Comparison of ENCODE assay signal across 1 cellular context in the genomic region with DNA sequence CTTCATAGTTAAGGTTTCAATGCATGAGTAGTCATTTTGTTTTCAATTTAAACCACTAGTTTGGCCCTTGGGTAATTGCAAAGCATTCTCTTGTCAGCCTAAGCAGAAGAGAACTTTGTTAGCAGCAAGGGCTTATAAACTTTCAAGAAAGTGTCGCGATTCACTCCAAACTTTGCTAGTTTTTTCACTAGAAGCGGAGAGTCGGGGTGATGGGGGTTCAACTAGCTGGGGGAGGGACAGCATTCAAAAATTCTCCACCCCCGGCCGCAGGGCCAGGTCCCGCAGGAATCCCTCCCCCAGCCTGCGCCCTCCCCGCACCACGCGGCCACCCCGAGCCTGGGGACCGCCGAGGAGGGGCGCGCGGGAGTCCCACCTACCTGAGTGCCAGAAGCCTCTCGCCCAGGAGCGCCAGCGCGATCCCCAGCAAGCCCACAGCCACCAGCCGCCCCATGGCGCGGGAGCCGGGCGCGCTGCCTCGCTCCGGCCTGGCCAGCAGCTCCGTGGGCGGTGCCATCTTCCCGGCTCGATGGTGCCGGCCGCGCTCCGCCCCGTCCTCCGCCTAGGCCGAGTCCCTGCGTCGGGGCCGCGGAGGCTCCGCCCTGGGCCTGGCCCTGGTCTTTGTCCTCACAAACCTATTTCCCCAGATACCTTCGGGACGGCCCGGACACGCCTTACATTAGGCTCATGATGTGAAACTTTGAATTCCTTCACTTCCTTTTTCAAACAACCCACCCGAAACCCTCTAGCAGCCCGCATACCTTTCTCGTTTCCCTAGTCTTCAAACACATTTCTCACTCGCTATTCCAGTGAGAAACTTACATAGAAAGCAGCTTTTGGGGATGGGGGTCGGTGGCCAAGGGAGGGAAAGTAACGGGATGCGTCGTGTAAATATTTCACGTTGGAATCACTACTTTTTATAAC.
TF ChIP-seq lines count a peak whose summit lies in the region.

Gene PON2, minus strand, starts transcription at position 528 of the 921 bp plus-strand sequence. Its CDS starts 77 bp downstream, at position 451.

TF ChIP-seq in GM12878, 131 proteins besides CTCF, POLR2A, EP300 and RAD21 (continued from another document and continues in another):
- TF ChIP-seq MAX (IDR thresholded peaks at IDR 0.05; ENCODE audit: low read depth, low read length), result peak; percentile 42; the same call in 1 of the 2 replicates
- no peak for TF ChIP-seq SMC3 (IDR thresholded peaks at IDR 0.05; ENCODE audit: borderline replicate concordance, low read length)
- no peak for TF ChIP-seq NFXL1 (IDR thresholded peaks at IDR 0.05; ENCODE audit: borderline replicate concordance)
- peak in 1 of 2 experiments; percentile 75; a peak in 2 of 4 replicates for TF ChIP-seq BHLHE40 (IDR thresholded peaks at IDR 0.05; ENCODE audit: borderline replicate concordance in 1 of 2, low read depth in 2 of 2, low read length in 1 of 2)
- TF ChIP-seq, protein P1, sequence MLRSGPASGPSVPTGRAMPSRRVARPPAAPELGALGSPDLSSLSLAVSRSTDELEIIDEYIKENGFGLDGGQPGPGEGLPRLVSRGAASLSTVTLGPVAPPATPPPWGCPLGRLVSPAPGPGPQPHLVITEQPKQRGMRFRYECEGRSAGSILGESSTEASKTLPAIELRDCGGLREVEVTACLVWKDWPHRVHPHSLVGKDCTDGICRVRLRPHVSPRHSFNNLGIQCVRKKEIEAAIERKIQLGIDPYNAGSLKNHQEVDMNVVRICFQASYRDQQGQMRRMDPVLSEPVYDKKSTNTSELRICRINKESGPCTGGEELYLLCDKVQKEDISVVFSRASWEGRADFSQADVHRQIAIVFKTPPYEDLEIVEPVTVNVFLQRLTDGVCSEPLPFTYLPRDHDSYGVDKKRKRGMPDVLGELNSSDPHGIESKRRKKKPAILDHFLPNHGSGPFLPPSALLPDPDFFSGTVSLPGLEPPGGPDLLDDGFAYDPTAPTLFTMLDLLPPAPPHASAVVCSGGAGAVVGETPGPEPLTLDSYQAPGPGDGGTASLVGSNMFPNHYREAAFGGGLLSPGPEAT (IDR thresholded peaks at IDR 0.05; ENCODE audit: low read depth), result 0 out of 2 replicates have a peak, but pooled peaks have one; percentile 48
- TF ChIP-seq MYB (IDR thresholded peaks at IDR 0.05; ENCODE audit: borderline replicate concordance, low read depth, low read length), result no peak
- peak; percentile 84 for TF ChIP-seq EED (IDR thresholded peaks at IDR 0.05; ENCODE audit: low read depth)
- no peak for TF ChIP-seq KDM1A (IDR thresholded peaks at IDR 0.05; ENCODE audit: borderline replicate concordance)
- TF ChIP-seq STAT1 (conservative IDR thresholded peaks at IDR 0.05), result no peak
- peak; percentile 47 for TF ChIP-seq MEF2B (IDR thresholded peaks at IDR 0.05; ENCODE audit: partially characterized antibody, poor library complexity, severe bottlenecking)
- peak; percentile 53; the same call in 1 of the 2 replicates for TF ChIP-seq NFIC (IDR thresholded peaks at IDR 0.05; ENCODE audit: low read depth, low read length)
- 0 out of 2 replicates have a peak, but pooled peaks have one; percentile 22 for TF ChIP-seq ZNF207 (IDR thresholded peaks at IDR 0.05; ENCODE audit: borderline replicate concordance)
- TF ChIP-seq, protein P2, sequence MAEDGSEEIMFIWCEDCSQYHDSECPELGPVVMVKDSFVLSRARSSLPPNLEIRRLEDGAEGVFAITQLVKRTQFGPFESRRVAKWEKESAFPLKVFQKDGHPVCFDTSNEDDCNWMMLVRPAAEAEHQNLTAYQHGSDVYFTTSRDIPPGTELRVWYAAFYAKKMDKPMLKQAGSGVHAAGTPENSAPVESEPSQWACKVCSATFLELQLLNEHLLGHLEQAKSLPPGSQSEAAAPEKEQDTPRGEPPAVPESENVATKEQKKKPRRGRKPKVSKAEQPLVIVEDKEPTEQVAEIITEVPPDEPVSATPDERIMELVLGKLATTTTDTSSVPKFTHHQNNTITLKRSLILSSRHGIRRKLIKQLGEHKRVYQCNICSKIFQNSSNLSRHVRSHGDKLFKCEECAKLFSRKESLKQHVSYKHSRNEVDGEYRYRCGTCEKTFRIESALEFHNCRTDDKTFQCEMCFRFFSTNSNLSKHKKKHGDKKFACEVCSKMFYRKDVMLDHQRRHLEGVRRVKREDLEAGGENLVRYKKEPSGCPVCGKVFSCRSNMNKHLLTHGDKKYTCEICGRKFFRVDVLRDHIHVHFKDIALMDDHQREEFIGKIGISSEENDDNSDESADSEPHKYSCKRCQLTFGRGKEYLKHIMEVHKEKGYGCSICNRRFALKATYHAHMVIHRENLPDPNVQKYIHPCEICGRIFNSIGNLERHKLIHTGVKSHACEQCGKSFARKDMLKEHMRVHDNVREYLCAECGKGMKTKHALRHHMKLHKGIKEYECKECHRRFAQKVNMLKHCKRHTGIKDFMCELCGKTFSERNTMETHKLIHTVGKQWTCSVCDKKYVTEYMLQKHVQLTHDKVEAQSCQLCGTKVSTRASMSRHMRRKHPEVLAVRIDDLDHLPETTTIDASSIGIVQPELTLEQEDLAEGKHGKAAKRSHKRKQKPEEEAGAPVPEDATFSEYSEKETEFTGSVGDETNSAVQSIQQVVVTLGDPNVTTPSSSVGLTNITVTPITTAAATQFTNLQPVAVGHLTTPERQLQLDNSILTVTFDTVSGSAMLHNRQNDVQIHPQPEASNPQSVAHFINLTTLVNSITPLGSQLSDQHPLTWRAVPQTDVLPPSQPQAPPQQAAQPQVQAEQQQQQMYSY (CRISPR knock-in tag; IDR thresholded peaks at IDR 0.05), result no peak
- TF ChIP-seq SMAD5 (IDR thresholded peaks at IDR 0.05; ENCODE audit: low read depth), result no peak
- no peak for TF ChIP-seq ZSCAN29 (IDR thresholded peaks at IDR 0.05)
- no peak for TF ChIP-seq RELA (IDR thresholded peaks at IDR 0.05; ENCODE audit: borderline replicate concordance, partially characterized antibody)
- TF ChIP-seq ATF7 (IDR thresholded peaks at IDR 0.05; ENCODE audit: low read depth), result no peak
- TF ChIP-seq NFYA (IDR thresholded peaks at IDR 0.05; ENCODE audit: borderline replicate concordance, low read depth, low read length), result no peak
- peak; percentile 25; the same call in 1 of the 2 replicates for TF ChIP-seq ZBED1 (IDR thresholded peaks at IDR 0.05; ENCODE audit: borderline replicate concordance)
- TF ChIP-seq CUX1 (IDR thresholded peaks at IDR 0.05; ENCODE audit: insufficient replicate concordance, low read depth, low read length), result no peak
- TF ChIP-seq NBN (IDR thresholded peaks at IDR 0.05), result 0 out of 2 replicates have a peak, but pooled peaks have one; percentile 41
- TF ChIP-seq SMAD1 (IDR thresholded peaks at IDR 0.05; ENCODE audit: low read depth, partially characterized antibody), result no peak
- TF ChIP-seq MTA2 (IDR thresholded peaks at IDR 0.05; ENCODE audit: low read depth), result peak; percentile 70
- no peak for TF ChIP-seq ESRRA (IDR thresholded peaks at IDR 0.05; ENCODE audit: low read length)
- TF ChIP-seq, protein P3, sequence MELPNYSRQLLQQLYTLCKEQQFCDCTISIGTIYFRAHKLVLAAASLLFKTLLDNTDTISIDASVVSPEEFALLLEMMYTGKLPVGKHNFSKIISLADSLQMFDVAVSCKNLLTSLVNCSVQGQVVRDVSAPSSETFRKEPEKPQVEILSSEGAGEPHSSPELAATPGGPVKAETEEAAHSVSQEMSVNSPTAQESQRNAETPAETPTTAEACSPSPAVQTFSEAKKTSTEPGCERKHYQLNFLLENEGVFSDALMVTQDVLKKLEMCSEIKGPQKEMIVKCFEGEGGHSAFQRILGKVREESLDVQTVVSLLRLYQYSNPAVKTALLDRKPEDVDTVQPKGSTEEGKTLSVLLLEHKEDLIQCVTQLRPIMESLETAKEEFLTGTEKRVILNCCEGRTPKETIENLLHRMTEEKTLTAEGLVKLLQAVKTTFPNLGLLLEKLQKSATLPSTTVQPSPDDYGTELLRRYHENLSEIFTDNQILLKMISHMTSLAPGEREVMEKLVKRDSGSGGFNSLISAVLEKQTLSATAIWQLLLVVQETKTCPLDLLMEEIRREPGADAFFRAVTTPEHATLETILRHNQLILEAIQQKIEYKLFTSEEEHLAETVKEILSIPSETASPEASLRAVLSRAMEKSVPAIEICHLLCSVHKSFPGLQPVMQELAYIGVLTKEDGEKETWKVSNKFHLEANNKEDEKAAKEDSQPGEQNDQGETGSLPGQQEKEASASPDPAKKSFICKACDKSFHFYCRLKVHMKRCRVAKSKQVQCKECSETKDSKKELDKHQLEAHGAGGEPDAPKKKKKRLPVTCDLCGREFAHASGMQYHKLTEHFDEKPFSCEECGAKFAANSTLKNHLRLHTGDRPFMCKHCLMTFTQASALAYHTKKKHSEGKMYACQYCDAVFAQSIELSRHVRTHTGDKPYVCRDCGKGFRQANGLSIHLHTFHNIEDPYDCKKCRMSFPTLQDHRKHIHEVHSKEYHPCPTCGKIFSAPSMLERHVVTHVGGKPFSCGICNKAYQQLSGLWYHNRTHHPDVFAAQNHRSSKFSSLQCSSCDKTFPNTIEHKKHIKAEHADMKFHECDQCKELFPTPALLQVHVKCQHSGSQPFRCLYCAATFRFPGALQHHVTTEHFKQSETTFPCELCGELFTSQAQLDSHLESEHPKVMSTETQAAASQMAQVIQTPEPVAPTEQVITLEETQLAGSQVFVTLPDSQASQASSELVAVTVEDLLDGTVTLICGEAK (IDR thresholded peaks at IDR 0.05; ENCODE audit: borderline replicate concordance), result no peak
- peak; percentile 16; the same call in 1 of the 2 replicates for TF ChIP-seq PML (IDR thresholded peaks at IDR 0.05; ENCODE audit: low read length)
- TF ChIP-seq ZNF622 (IDR thresholded peaks at IDR 0.05), result no peak
- TF ChIP-seq POLR2AphosphoS2 (IDR thresholded peaks at IDR 0.05; ENCODE audit: low read depth, low read length), result 0 out of 2 replicates have a peak, but pooled peaks have one; percentile 38
- TF ChIP-seq RUNX3 (IDR thresholded peaks at IDR 0.05; ENCODE audit: low read length), result peak; percentile 58
- TF ChIP-seq, protein P4, sequence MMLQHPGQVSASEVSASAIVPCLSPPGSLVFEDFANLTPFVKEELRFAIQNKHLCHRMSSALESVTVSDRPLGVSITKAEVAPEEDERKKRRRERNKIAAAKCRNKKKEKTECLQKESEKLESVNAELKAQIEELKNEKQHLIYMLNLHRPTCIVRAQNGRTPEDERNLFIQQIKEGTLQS (IDR thresholded peaks at IDR 0.05; ENCODE audit: borderline replicate concordance, extremely low read depth, low read depth, low read length), result no peak
- TF ChIP-seq REST (IDR thresholded peaks at IDR 0.05; ENCODE audit: low read depth, low read length), result no peak
- peak; percentile 33; the same call in 1 of the 2 replicates for TF ChIP-seq ZNF217 (IDR thresholded peaks at IDR 0.05)
- peak; percentile 80; the same call in 1 of the 2 replicates for TF ChIP-seq LARP7 (IDR thresholded peaks at IDR 0.05)
- no peak for TF ChIP-seq MYC (IDR thresholded peaks at IDR 0.05; ENCODE audit: insufficient read depth, insufficient read length, insufficient replicate concordance, low read length, severe bottlenecking)
